In the genomic region with DNA sequence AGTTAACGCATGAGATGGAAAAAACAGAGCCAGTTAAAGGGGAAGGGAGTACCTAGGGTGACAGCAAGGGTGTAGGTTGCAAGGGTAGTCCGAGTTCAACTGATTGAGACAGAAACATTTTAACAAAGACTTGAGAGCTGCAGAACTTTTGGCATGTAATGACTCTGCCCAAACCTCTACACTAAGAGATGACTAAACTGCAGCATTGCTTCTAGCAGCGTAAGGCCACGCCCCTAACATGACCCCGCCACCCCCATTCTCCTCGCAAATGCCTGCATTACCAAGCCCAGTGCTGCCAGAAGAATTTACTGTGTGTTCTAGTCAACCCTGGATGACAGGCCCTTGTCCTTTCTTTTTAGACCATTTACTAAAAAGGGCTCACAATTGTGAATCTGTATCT, we compare ENCODE assay signal across 13 cellular contexts. TPM values are rescaled to one million over a fixed set of nuclear protein-coding genes. Genes with fewer than 3 reads are reported as not detected.
A peak's percentile ranks its signal among the peaks of the same experiment; 100 is the strongest.
DNase-seq lines count a peak whose midpoint lies in the region; ATAC-seq and TF ChIP-seq lines count a peak whose summit lies in the region.
"Had no signal": no experiment of that assay in that cellular context is flagged by ENCODE, and none has a peak within 500 bp of the region (broad histone marks: within the 10 kb centered on the region; RNA-seq: fewer than 3 reads in every experiment).

No MANE protein-coding gene starts in this region.

- H3K4me1 ChIP-seq in breast epithelium (no peaks in the 10 kb centered on the region), trophoblast cell (ENCODE audit: control insufficient read depth in 1 of 2, insufficient read depth in 2 of 2, low read length in 2 of 2) (peaks cover 0 to 2% of the 10 kb centered on the region in 2 experiments), neuronal stem cell (ENCODE audit: control insufficient read depth in 2 of 2, insufficient read depth in 1 of 2, low read depth in 1 of 2, low read length in 2 of 2) (no peaks in the 10 kb centered on the region)

- H2BK5ac ChIP-seq in trophoblast cell (ENCODE audit: low read depth, low read length, poor library complexity): no peak overlapping the region
- H2BK5ac ChIP-seq in neuronal stem cell (ENCODE audit: low read length): no peak overlapping the region

- no TSS peak for BruUV-seq in MCF 10A (replicated peaks; lab: Mats Ljungman, UMichigan)

- H3K79me1 ChIP-seq in trophoblast cell (ENCODE audit: low read length) (peaks cover 1% of the 10 kb centered on the region), neuronal stem cell (ENCODE audit: low read depth, low read length) (no peaks in the 10 kb centered on the region)

- WGBS in trophoblast cell (ENCODE audit: extremely low coverage, insufficient coverage, insufficient read length): no CpG with 5 or more reads among the region's 6 CpGs
- WGBS in neuronal stem cell (ENCODE audit: extremely low coverage in 2 of 2, insufficient read length in 2 of 2, insufficient replicate concordance in 1 of 2), 2 donors: no CpG with 5 or more reads among the region's 6 CpGs

- H3K23ac ChIP-seq in trophoblast cell (ENCODE audit: low read length): no peak overlapping the region
- H3K23ac ChIP-seq in neuronal stem cell (ENCODE audit: low read depth, low read length, poor library complexity): no peak overlapping the region

- H3K4me3 ChIP-seq in breast epithelium (no peak overlapping the region), epithelial cell of esophagus (ENCODE audit: low read length) (no peak overlapping the region), trophoblast cell (ENCODE audit: low read depth, low read length) (no peak overlapping the region), neuronal stem cell (ENCODE audit: low read length in 2 of 2) (no peak overlapping the region)
- H3K4me3 ChIP-seq: SK-N-MC had no signal

- H3K36me3 Mint-ChIP-seq in MCF 10A (ENCODE audit: insufficient read depth, unreplicated experiment): no peaks in the 10 kb centered on the region

- H2BK120ac ChIP-seq in trophoblast cell (ENCODE audit: insufficient read depth, low read length, poor library complexity) (no peak overlapping the region), neuronal stem cell (ENCODE audit: low read depth, low read length) (no peak overlapping the region)

- no peak overlapping the region for H4K12ac ChIP-seq in trophoblast cell (ENCODE audit: low read depth, low read length)

- H3K27me3 Mint-ChIP-seq in MCF 10A (ENCODE audit: insufficient read depth, unreplicated experiment): no peaks in the 10 kb centered on the region
- H3K27me3 Mint-ChIP-seq: progenitor cell of endocrine pancreas had no signal

- H3K18ac ChIP-seq in trophoblast cell (ENCODE audit: low read length) (no peak overlapping the region), neuronal stem cell (ENCODE audit: low read length) (no peak overlapping the region)

- no peaks in the 10 kb centered on the region for H3K36me3 ChIP-seq in breast epithelium
- H3K36me3 ChIP-seq in trophoblast cell (ENCODE audit: control insufficient read depth in 1 of 2, insufficient read depth in 2 of 2, low read length in 2 of 2): no peaks in the 10 kb centered on the region
- no peaks in the 10 kb centered on the region for H3K36me3 ChIP-seq in neuronal stem cell (replicated peaks in 1 of 2; ENCODE audit: control insufficient read depth in 2 of 2, insufficient read depth in 2 of 2, low read length in 2 of 2)
- H3K36me3 ChIP-seq: WERI-Rb-1 had no signal

- POLR2A ChIA-PET in MCF 10A (lab: Yijun Ruan, JAX): interaction anchor here (0.6 to 8.8 kb wide), 7 partner anchors 26 to 160 kb away, joined by 3 to 68 read pairs (median 5); partner anchors contain the start of gene NCOA7

- H3K9ac ChIP-seq in trophoblast cell (ENCODE audit: low read length) (no peak overlapping the region), neuronal stem cell (ENCODE audit: low read depth, low read length, poor library complexity) (no peak overlapping the region)

- H3K9me3 Mint-ChIP-seq in MCF 10A (ENCODE audit: unreplicated experiment): no peaks in the 10 kb centered on the region

- H3K9me3 ChIP-seq in breast epithelium: no peaks in the 10 kb centered on the region
- no peaks in the 10 kb centered on the region for H3K9me3 ChIP-seq in trophoblast cell (ENCODE audit: insufficient read depth, low read depth, low read length)
- H3K9me3 ChIP-seq in neuronal stem cell (replicated peaks in 1 of 2; ENCODE audit: control insufficient read depth in 2 of 2, insufficient read depth in 1 of 2, low read depth in 1 of 2, low read length in 2 of 2): no peaks in the 10 kb centered on the region

- intact Hi-C loops in MCF 10A (cut with micrococcal nuclease): no loop called here
- intact Hi-C loops in breast epithelium (cut with DNase I; ENCODE audit: low total_unique reads): no loop called here

- H3K4me3 Mint-ChIP-seq in MCF 10A (ENCODE audit: unreplicated experiment): no peak overlapping the region

- no peak for ATAC-seq in GM19463 (IDR thresholded peaks at IDR 0.05; ENCODE audit: unreplicated experiment)

- H3K14ac ChIP-seq in trophoblast cell (ENCODE audit: low read length) (no peak overlapping the region), neuronal stem cell (ENCODE audit: low read length) (no peak overlapping the region)

- CTCF ChIA-PET in MCF 10A (lab: Yijun Ruan, JAX): interaction anchor here (4.4 to 10.3 kb wide), 3 partner anchors 33 to 163 kb away, joined by 65 to 270 read pairs (median 156); partner anchors contain the start of gene NCOA7

- H2AK5ac ChIP-seq in trophoblast cell (ENCODE audit: low read length) (no peak overlapping the region), neuronal stem cell (ENCODE audit: low read depth, low read length) (no peak overlapping the region)

- H3K27ac ChIP-seq in breast epithelium (no peak overlapping the region), trophoblast cell (ENCODE audit: low read depth, low read length) (no peak overlapping the region), neuronal stem cell (replicated peaks; ENCODE audit: low read length) (no peak overlapping the region)
- H3K27ac ChIP-seq: SK-N-MC, WERI-Rb-1 had no signal

- H2AFZ ChIP-seq in trophoblast cell (ENCODE audit: insufficient read depth, low read length, poor library complexity) (no peak overlapping the region), neuronal stem cell (ENCODE audit: low read length) (no peak overlapping the region)

- H2BK12ac ChIP-seq in trophoblast cell (ENCODE audit: low read length): no peak overlapping the region
- no peak overlapping the region for H2BK12ac ChIP-seq in neuronal stem cell (ENCODE audit: low read length)

- no peaks in the 10 kb centered on the region for H3K79me2 ChIP-seq in trophoblast cell (ENCODE audit: control insufficient read depth, insufficient read depth, low read length, poor library complexity)

- no peak for TF ChIP-seq POLR2A in breast epithelium (IDR thresholded peaks at IDR 0.05)

- no peak overlapping the region for H3K4me2 ChIP-seq in trophoblast cell (ENCODE audit: low read length)
- H3K4me2 ChIP-seq in neuronal stem cell (ENCODE audit: insufficient read depth, low read length, poor library complexity, severe bottlenecking): no peak overlapping the region

- no peak overlapping the region for H2BK15ac ChIP-seq in neuronal stem cell (ENCODE audit: low read length)

- H3K4me1 Mint-ChIP-seq in MCF 10A (ENCODE audit: insufficient read depth, unreplicated experiment): peaks cover 47% of the 10 kb centered on the region

- no peaks in the 10 kb centered on the region for H3K27me3 ChIP-seq in breast epithelium
- H3K27me3 ChIP-seq in trophoblast cell (ENCODE audit: insufficient read depth, low read length): no peaks in the 10 kb centered on the region
- peaks cover 0 to 4% (median 3%) of the 10 kb centered on the region in 3 experiments for H3K27me3 ChIP-seq in neuronal stem cell (ENCODE audit: control insufficient read depth in 3 of 3, insufficient read depth in 3 of 3, low read depth in 1 of 3, low read length in 3 of 3)

- DNase-seq in MCF 10A (ENCODE audit: unreplicated experiment) (peak; percentile 87), breast epithelium (ENCODE audit: low spot score in 2 of 2) (no peak), NCI-H460 (ENCODE audit: extremely low read depth, low read depth) (peak; percentile 91), epithelial cell of esophagus (ENCODE audit: low read depth) (peak; percentile 93), trophoblast cell (peak; percentile 38 to 40), neuronal stem cell (ENCODE audit: low spot score) (no peak), NCI-H1436 (lab: John Stamatoyannopoulos, UW) (no peak)
- DNase-seq: DMS79, NCI-H1930, WERI-Rb-1 had no signal

- H4K8ac ChIP-seq in trophoblast cell (ENCODE audit: low read depth, low read length) (no peak overlapping the region), neuronal stem cell (ENCODE audit: low read depth, low read length) (no peak overlapping the region)

- no peak overlapping the region for H3K27ac Mint-ChIP-seq in MCF 10A (ENCODE audit: low read depth, unreplicated experiment)
- H3K27ac Mint-ChIP-seq: progenitor cell of endocrine pancreas had no signal

- H4K91ac ChIP-seq in trophoblast cell (ENCODE audit: low read depth, low read length) (no peak overlapping the region), neuronal stem cell (ENCODE audit: low read depth, low read length, poor library complexity) (no peak overlapping the region)

- no peak overlapping the region for H3K4ac ChIP-seq in trophoblast cell (ENCODE audit: low read depth, low read length)
- H3K4ac ChIP-seq in neuronal stem cell (ENCODE audit: low read length): no peak overlapping the region

- TF ChIP-seq CTCF in MCF 10A (IDR thresholded peaks at IDR 0.05; ENCODE audit: unreplicated experiment): no peak
- TF ChIP-seq CTCF in breast epithelium (IDR thresholded peaks at IDR 0.05): no peak
- TF ChIP-seq CTCF in epithelial cell of esophagus (IDR thresholded peaks at IDR 0.05; ENCODE audit: insufficient read depth, low read depth, low read length, missing control alignments): no peak

RNA-seq across cellular contexts. Expression of gene HINT3, which starts 6.3 kb away (rescaled TPM):
- 17.9 and 20.2 TPM in 2 replicates for total RNA-seq in MCF 10A (2022)
- total RNA-seq in breast epithelium: 10 to 100 TPM; 19.0 to 37.3 (median 26.2) TPM
- total RNA-seq in NCI-H460 (2014; rRNA removed; shearing (Covaris generic)): 43.7 and 45.4 TPM in 2 replicates
- polyA plus RNA-seq in NCI-H460 (2014; cell fraction: nucleus; rRNA removed): 18.1 and 36.3 TPM in 2 replicates
- 6.9 TPM in 2 replicates for polyA plus RNA-seq in trophoblast cell (2013)
- polyA plus RNA-seq in neuronal stem cell (2013, experiment 1 of 2): 13.5 TPM
- polyA plus RNA-seq in neuronal stem cell (2013, experiment 2 of 2): 13.0 TPM

RNA-seq across cellular contexts. Expression of gene TRMT11, which starts 36.0 kb away (rescaled TPM):
- 28.8 and 32.5 TPM in 2 replicates for total RNA-seq in MCF 10A (2022)
- total RNA-seq in breast epithelium: 10 to 100 TPM; 17.3 to 48.3 (median 39.7) TPM
- total RNA-seq in NCI-H460 (2014; rRNA removed; shearing (Covaris generic)): 37.4 and 42.0 TPM in 2 replicates
- 33.4 and 78.4 TPM in 2 replicates for polyA plus RNA-seq in NCI-H460 (2014; cell fraction: nucleus; rRNA removed)
- polyA plus RNA-seq in trophoblast cell (2013): 10.4 and 10.5 TPM in 2 replicates
- 30.6 TPM for polyA plus RNA-seq in neuronal stem cell (2013, experiment 1 of 2)
- 32.7 TPM for polyA plus RNA-seq in neuronal stem cell (2013, experiment 2 of 2)

Comparison
In these comparisons a context has a peak if more than half of its experiments do, and no peak if none do; other contexts are left out.
1. DNase-seq: peak in MCF 10A (single experiment), NCI-H460 (single experiment), epithelial cell of esophagus (single experiment) and trophoblast cell (2 of 2); none in breast epithelium (0 of 2), neuronal stem cell (single experiment) and NCI-H1436 (single experiment).